ENCODE assay signal across 8 cellular contexts in genomic region chr7:139618482-139619366, GRCh38.
DNase-seq lines count a peak whose midpoint lies in the region; ATAC-seq, FAIRE-seq and TF ChIP-seq lines count a peak whose summit lies in the region.

No MANE protein-coding gene starts in this region.

- no peaks in the 10 kb centered on the region for H3K27me3 ChIP-seq in CD4-positive, alpha-beta memory T cell (ENCODE audit: insufficient read depth, low read length)
- no peaks in the 10 kb centered on the region for H3K27me3 ChIP-seq in colonic mucosa

- no peaks in the 10 kb centered on the region for H3K9me3 Mint-ChIP-seq in CD4-positive, alpha-beta memory T cell
- H3K9me3 Mint-ChIP-seq in HFFc6 (no peaks in the 10 kb centered on the region), T-cell (no peaks in the 10 kb centered on the region), mesothelial cell of epicardium (no peaks in the 10 kb centered on the region)

- DNase-seq in CD4-positive, alpha-beta memory T cell: peak in 4 of 5 donors; percentile 11 to 26 (median 21)
- DNase-seq in HFFc6 (peak; percentile 38), T-cell (peak in 28 of 34 experiments; percentile 9 to 59 (median 39)), colonic mucosa (peak; percentile 35), midbrain (lab: John Stamatoyannopoulos, UW) (peak; percentile 47), urothelium cell line (ENCODE audit: low spot score) (peak; percentile 34), mesothelial cell of epicardium (ENCODE audit: low spot score in 2 of 2, unreplicated experiment in 2 of 2) (no peak)

- peak in 1 of 4 experiments; percentile 62 for ATAC-seq in T-cell (replicated peaks in 1 of 4)
- ATAC-seq in GM18502 (IDR thresholded peaks at IDR 0.05; ENCODE audit: poor library complexity, unreplicated experiment): no peak

- H3K4me1 Mint-ChIP-seq in CD4-positive, alpha-beta memory T cell: peaks cover 1 to 3% (median 2%) of the 10 kb centered on the region in 4 donors
- peaks cover 13% of the 10 kb centered on the region for H3K4me1 Mint-ChIP-seq in HFFc6 (ENCODE audit: low read depth)
- peaks cover 3 to 7% (median 3%) of the 10 kb centered on the region in 3 donors for H3K4me1 Mint-ChIP-seq in T-cell
- H3K4me1 Mint-ChIP-seq in mesothelial cell of epicardium: no peaks in the 10 kb centered on the region

- H3K36me3 ChIP-seq in CD4-positive, alpha-beta memory T cell (ENCODE audit: insufficient read depth, low read length): peaks cover 8% of the 10 kb centered on the region
- H3K36me3 ChIP-seq in colonic mucosa: peaks cover 8% of the 10 kb centered on the region

- no peaks in the 10 kb centered on the region for H3K9me3 ChIP-seq in CD4-positive, alpha-beta memory T cell (ENCODE audit: control insufficient read depth in 1 of 2, low read length in 2 of 2)
- H3K9me3 ChIP-seq in colonic mucosa: no peaks in the 10 kb centered on the region

- peaks cover 43 to 56% of the 10 kb centered on the region in 2 donors for H3K36me3 Mint-ChIP-seq in CD4-positive, alpha-beta memory T cell
- no peaks in the 10 kb centered on the region for H3K36me3 Mint-ChIP-seq in HFFc6 (ENCODE audit: low read depth)
- peaks cover 47% of the 10 kb centered on the region for H3K36me3 Mint-ChIP-seq in T-cell
- H3K36me3 Mint-ChIP-seq in mesothelial cell of epicardium: peaks cover 24% of the 10 kb centered on the region

- intact Hi-C loops in CD4-positive, alpha-beta memory T cell (cut with micrococcal nuclease): loop anchor here (1.0 kb wide), 1 partner anchor 384 kb away; no protein-coding TSS in a partner anchor
- intact Hi-C loops in colonic mucosa (cut with DNase I): no loop called here

- CTCF ChIA-PET in CD4-positive, alpha-beta memory T cell (lab: Charles Lee; ENCODE audit: partially characterized antibody): interaction anchor here (0.9 to 7.5 kb wide), 15 partner anchors 9 to 732 kb away, joined by 3 to 43 read pairs (median 4); no protein-coding TSS in a partner anchor
- CTCF ChIA-PET in T-cell (lab: Charles Lee): interaction anchor here (0.5 to 4.3 kb wide), 26 partner anchors 9 to 707 kb away, joined by 3 to 22 read pairs (median 4); no protein-coding TSS in a partner anchor

- no peak overlapping the region for H3K27ac ChIP-seq in CD4-positive, alpha-beta memory T cell (ENCODE audit: low read depth, low read length)
- no peak overlapping the region for H3K27ac ChIP-seq in colonic mucosa

- TF ChIP-seq CTCF in HFFc6 (IDR thresholded peaks at IDR 0.05) (peak; percentile 81), colonic mucosa (IDR thresholded peaks at IDR 0.05) (peak; percentile 19), mesothelial cell of epicardium (IDR thresholded peaks at IDR 0.05; ENCODE audit: unreplicated experiment) (no peak)

- no peak overlapping the region for H3K4me3 Mint-ChIP-seq in CD4-positive, alpha-beta memory T cell
- H3K4me3 Mint-ChIP-seq in HFFc6: no peak overlapping the region
- no peak overlapping the region for H3K4me3 Mint-ChIP-seq in T-cell
- no peak overlapping the region for H3K4me3 Mint-ChIP-seq in mesothelial cell of epicardium

- FAIRE-seq in urothelium cell line (lab: Jason Lieb, UNC): no peak

- POLR2A ChIA-PET in CD4-positive, alpha-beta memory T cell (lab: Charles Lee; ENCODE audit: partially characterized antibody): interaction anchor here (1.2 kb wide), 1 partner anchor 22 kb away, joined by 3 read pairs; no protein-coding TSS in a partner anchor
- POLR2A ChIA-PET in T-cell (lab: Charles Lee): no interaction called here

- no peak overlapping the region for H3K9ac ChIP-seq in colonic mucosa (ENCODE audit: low read depth in 2 of 2, low read length in 2 of 2)

- H3K4me3 ChIP-seq in CD4-positive, alpha-beta memory T cell (ENCODE audit: low read length in 2 of 2): no peak overlapping the region
- no peak overlapping the region for H3K4me3 ChIP-seq in colonic mucosa

- peak overlapping the region in 3 of 7 donors; percentile 6 to 72 (median 72) for H3K27ac Mint-ChIP-seq in CD4-positive, alpha-beta memory T cell
- H3K27ac Mint-ChIP-seq in HFFc6 (peak overlapping the region; percentile 79), T-cell (no peak overlapping the region), mesothelial cell of epicardium (no peak overlapping the region)

- no peaks in the 10 kb centered on the region for H3K27me3 Mint-ChIP-seq in CD4-positive, alpha-beta memory T cell
- peaks cover 3% of the 10 kb centered on the region for H3K27me3 Mint-ChIP-seq in HFFc6 (ENCODE audit: insufficient read depth)
- no peaks in the 10 kb centered on the region for H3K27me3 Mint-ChIP-seq in T-cell
- H3K27me3 Mint-ChIP-seq in mesothelial cell of epicardium (ENCODE audit: low read depth): no peaks in the 10 kb centered on the region

- H3K4me1 ChIP-seq in CD4-positive, alpha-beta memory T cell (ENCODE audit: insufficient read depth, low read length): no peaks in the 10 kb centered on the region
- no peaks in the 10 kb centered on the region for H3K4me1 ChIP-seq in colonic mucosa

Comparison
In these comparisons a context has a peak if more than half of its experiments do, and no peak if none do; other contexts are left out.
1. DNase-seq: peak in CD4-positive, alpha-beta memory T cell (4 of 5), HFFc6 (single experiment), T-cell (28 of 34), colonic mucosa (single experiment), midbrain (single experiment) and urothelium cell line (single experiment); none in mesothelial cell of epicardium (0 of 2).